In genomic region chr15:101176625-101177024, GRCh38 we compare ENCODE assay signal across 12 cellular contexts.
A peak's percentile ranks its signal among the peaks of the same experiment; 100 is the strongest.
DNase-seq lines count a peak whose midpoint lies in the region; ATAC-seq and TF ChIP-seq lines count a peak whose summit lies in the region.
"Had no signal": no experiment of that assay in that cellular context is flagged by ENCODE, and none has a peak within 500 bp of the region (broad histone marks: within the 10 kb centered on the region; RNA-seq: fewer than 3 reads in every experiment).

No MANE protein-coding gene starts in this region.

- H3K36me3 ChIP-seq in brain microvascular endothelial cell (replicated peaks) (peaks cover 37% of the 10 kb centered on the region), hepatocyte (replicated peaks; ENCODE audit: insufficient read depth, low read depth) (peaks cover 4% of the 10 kb centered on the region), thymus (ENCODE audit: control insufficient read depth, insufficient read depth) (no peaks in the 10 kb centered on the region), WERI-Rb-1 (peaks cover 23% of the 10 kb centered on the region)

- no peaks in the 10 kb centered on the region for H3K9me3 Mint-ChIP-seq in activated T-cell treated with anti-CD3 and anti-CD28 coated beads, Interleukin-2, amount 50 U/mL, for 72 hours

- H3K9me3 ChIP-seq in hepatocyte (ENCODE audit: low read depth) (no peaks in the 10 kb centered on the region), thymus (ENCODE audit: control insufficient read depth) (no peaks in the 10 kb centered on the region), WERI-Rb-1 (ENCODE audit: severe bottlenecking) (no peaks in the 10 kb centered on the region)

- peak overlapping the region; percentile 10 for H3K4me2 ChIP-seq in hepatocyte

- no peaks in the 10 kb centered on the region for H3K9me2 ChIP-seq in hepatocyte (replicated peaks; ENCODE audit: insufficient read depth)

- in situ Hi-C loops in brain microvascular endothelial cell (cut with HindIII; ENCODE audit: low pct_ligation_motif_present, low sequenced_read_pairs), result no loop called here

- no peaks in the 10 kb centered on the region for H3K27me3 Mint-ChIP-seq in activated T-cell treated with anti-CD3 and anti-CD28 coated beads, Interleukin-2, amount 50 U/mL, for 72 hours (ENCODE audit: low read depth)

- peaks cover 50% of the 10 kb centered on the region for H3K79me2 ChIP-seq in hepatocyte

- H3K27me3 ChIP-seq in brain microvascular endothelial cell (replicated peaks) (no peaks in the 10 kb centered on the region), hepatocyte (no peaks in the 10 kb centered on the region), thymus (ENCODE audit: control insufficient read depth, insufficient read depth) (no peaks in the 10 kb centered on the region), WERI-Rb-1 (ENCODE audit: insufficient read depth, low read depth, severe bottlenecking) (no peaks in the 10 kb centered on the region)

- H3K4me1 Mint-ChIP-seq in activated T-cell treated with anti-CD3 and anti-CD28 coated beads, Interleukin-2, amount 50 U/mL, for 72 hours (ENCODE audit: low read depth), result peaks cover 31% of the 10 kb centered on the region

- no peaks in the 10 kb centered on the region for H4K20me1 ChIP-seq in hepatocyte (ENCODE audit: insufficient read depth, poor library complexity, severe bottlenecking)

- H3K27ac Mint-ChIP-seq in activated T-cell treated with anti-CD3 and anti-CD28 coated beads, Interleukin-2, amount 50 U/mL, for 72 hours, result no peak overlapping the region

- peak; percentile 2 for DNase-seq in activated T-cell treated with anti-CD3 and anti-CD28 coated beads, Interleukin-2, amount 50 U/mL, for 1 hour
- DNase-seq in activated T-cell treated with anti-CD3 and anti-CD28 coated beads, Interleukin-2, amount 50 U/mL, for 72 hours, result no peak
- DNase-seq in brain microvascular endothelial cell, result peak; percentile 69
- DNase-seq in hepatocyte (ENCODE audit: low spot score), result no peak
- DNase-seq in DMS79 (lab: John Stamatoyannopoulos, UW), result no peak
- no peak for DNase-seq in WERI-Rb-1
- DNase-seq in 8988T, result no peak
- DNase-seq: aorta; NCI-H2107; stimulated activated CD4-positive, alpha-beta T cell treated with anti-CD3 and anti-CD28 coated beads, Interleukin-1b, Interleukin-23, amount 100 ng/mL, for 48 hours; substantia nigra had no signal

- no peak overlapping the region for H3K4me3 ChIP-seq in brain microvascular endothelial cell (ENCODE audit: low read depth, low read length)
- H3K4me3 ChIP-seq in hepatocyte, result no peak overlapping the region
- no peak overlapping the region for H3K4me3 ChIP-seq in thymus (ENCODE audit: low read length)
- H3K4me3 ChIP-seq in WERI-Rb-1 (ENCODE audit: low read depth, low read length), result no peak overlapping the region

- H3K27ac ChIP-seq in brain microvascular endothelial cell (peak overlapping the region; percentile 56), hepatocyte (peak overlapping the region; percentile 45), thymus (ENCODE audit: low read depth) (peak overlapping the region; percentile 61), WERI-Rb-1 (no peak overlapping the region)

- ATAC-seq in activated T-cell treated with anti-CD3 and anti-CD28 coated beads, Interleukin-2, amount 50 U/mL, for 72 hours (replicated peaks in 1 of 2), result no peak

- H2AFZ ChIP-seq in hepatocyte, result no peak overlapping the region

- no peak overlapping the region for H3K4me3 Mint-ChIP-seq in activated T-cell treated with anti-CD3 and anti-CD28 coated beads, Interleukin-2, amount 50 U/mL, for 72 hours

- WGBS in hepatocyte (ENCODE audit: low lambda C conversion rate, missing lambda C conversion rate), result 67% methylated on average over 5 of the region's 5 CpGs
- WGBS in thymus, result 82% methylated on average over 5 of the region's 5 CpGs

- H3K36me3 Mint-ChIP-seq in activated T-cell treated with anti-CD3 and anti-CD28 coated beads, Interleukin-2, amount 50 U/mL, for 72 hours (ENCODE audit: insufficient read depth in 2 of 2), result peaks cover 15 to 21% of the 10 kb centered on the region in 2 donors

- no peak for TF ChIP-seq CTCF in brain microvascular endothelial cell (IDR thresholded peaks at IDR 0.05; ENCODE audit: low read depth, low read length, missing control alignments)
- TF ChIP-seq CTCF in hepatocyte (IDR thresholded peaks at IDR 0.05; ENCODE audit: poor library complexity), result no peak
- no peak for TF ChIP-seq CTCF in WERI-Rb-1 (IDR thresholded peaks at IDR 0.05; ENCODE audit: low read depth, low read length)

- H3K4me1 ChIP-seq in hepatocyte (ENCODE audit: insufficient read depth) (peaks cover 14% of the 10 kb centered on the region), thymus (ENCODE audit: control insufficient read depth, insufficient read depth, low read length) (no peaks in the 10 kb centered on the region)

Comparison
In these comparisons a context has a peak if more than half of its experiments do, and no peak if none do; other contexts are left out.
1. DNase-seq: peak in activated T-cell treated with anti-CD3 and anti-CD28 coated beads, Interleukin-2, amount 50 U/mL, for 1 hour (single experiment) and brain microvascular endothelial cell (single experiment); none in activated T-cell treated with anti-CD3 and anti-CD28 coated beads, Interleukin-2, amount 50 U/mL, for 72 hours (0 of 2), hepatocyte (single experiment), DMS79 (single experiment), WERI-Rb-1 (single experiment) and 8988T (single experiment).